In the genomic region with DNA sequence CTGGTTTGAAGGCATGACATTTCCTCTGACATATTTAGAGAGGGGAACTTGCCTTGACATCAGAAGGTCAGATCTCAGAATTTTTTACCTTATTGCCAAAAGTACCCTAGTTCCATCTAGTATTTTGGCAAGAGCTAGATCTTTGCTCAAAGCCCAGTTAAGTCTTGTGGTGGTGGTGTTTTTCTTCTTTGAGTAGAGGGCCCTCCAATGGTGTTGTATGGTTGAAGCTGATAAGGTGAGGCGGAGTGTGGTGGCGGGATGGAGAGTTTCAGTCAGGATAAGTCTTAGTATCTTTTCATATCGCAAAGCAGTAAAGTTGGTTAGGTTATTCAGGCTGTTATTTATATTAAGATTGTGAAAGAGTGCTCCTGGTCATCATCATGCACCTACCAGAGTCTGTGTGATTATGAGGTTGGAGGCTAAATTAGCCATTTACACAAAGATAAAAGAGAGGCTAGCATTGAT, we compare ENCODE assay signal across 9 cellular contexts. TPM values are rescaled to one million over a fixed set of nuclear protein-coding genes. Genes with fewer than 3 reads are reported as not detected.
A peak's percentile ranks its signal among the peaks of the same experiment; 100 is the strongest.
DNase-seq lines count a peak whose midpoint lies in the region; ATAC-seq and TF ChIP-seq lines count a peak whose summit lies in the region.
"Had no signal": no experiment of that assay in that cellular context is flagged by ENCODE, and none has a peak within 500 bp of the region (broad histone marks: within the 10 kb centered on the region; RNA-seq: fewer than 3 reads in every experiment).

No MANE protein-coding gene starts in this region.

- H3K27me3 Mint-ChIP-seq in activated naive CD4-positive, alpha-beta T cell treated with anti-CD3 and anti-CD28 coated beads, Interleukin-2, amount 10 ng/mL, durations not matched to agents 7 days and 5 days, result no peaks in the 10 kb centered on the region
- H3K27me3 Mint-ChIP-seq in memory B cell, result no peaks in the 10 kb centered on the region

- peak overlapping the region; percentile 11 for H3K4me3 Mint-ChIP-seq in activated naive CD4-positive, alpha-beta T cell treated with anti-CD3 and anti-CD28 coated beads, Interleukin-2, amount 10 ng/mL, durations not matched to agents 7 days and 5 days
- H3K4me3 Mint-ChIP-seq in memory B cell, result no peak overlapping the region

- H3K4me3 ChIP-seq in upper lobe of right lung, result no peak overlapping the region

- no peaks in the 10 kb centered on the region for H3K36me3 Mint-ChIP-seq in activated naive CD4-positive, alpha-beta T cell treated with anti-CD3 and anti-CD28 coated beads, Interleukin-2, amount 10 ng/mL, durations not matched to agents 7 days and 5 days
- H3K36me3 Mint-ChIP-seq in memory B cell, result no peaks in the 10 kb centered on the region

- no peaks in the 10 kb centered on the region for H3K9me3 Mint-ChIP-seq in activated naive CD4-positive, alpha-beta T cell treated with anti-CD3 and anti-CD28 coated beads, Interleukin-2, amount 10 ng/mL, durations not matched to agents 7 days and 5 days
- H3K9me3 Mint-ChIP-seq in memory B cell, result no peaks in the 10 kb centered on the region

- H3K36me3 ChIP-seq in upper lobe of right lung, result no peaks in the 10 kb centered on the region

- H3K27me3 ChIP-seq in upper lobe of right lung, result no peaks in the 10 kb centered on the region

- no peaks in the 10 kb centered on the region for H3K9me3 ChIP-seq in upper lobe of right lung

- peak overlapping the region; percentile 91 for H3K27ac Mint-ChIP-seq in activated naive CD4-positive, alpha-beta T cell treated with anti-CD3 and anti-CD28 coated beads, Interleukin-2, amount 10 ng/mL, durations not matched to agents 7 days and 5 days
- H3K27ac Mint-ChIP-seq in memory B cell, result peak overlapping the region; percentile 29

- peaks cover 51% of the 10 kb centered on the region for H3K4me1 ChIP-seq in upper lobe of right lung

- intact Hi-C loops in upper lobe of right lung (cut with DNase I), result loop anchor here (10.0 kb wide), 1 partner anchor 80 kb away; no protein-coding TSS in a partner anchor

- TF ChIP-seq CTCF in upper lobe of right lung (IDR thresholded peaks at IDR 0.05), result no peak

- no peak for DNase-seq in activated naive CD4-positive, alpha-beta T cell treated with anti-CD3 and anti-CD28 coated beads, Interleukin-2, amount 10 ng/mL, durations not matched to agents 7 days and 5 days
- no peak for DNase-seq in activated naive CD4-positive, alpha-beta T cell treated with anti-CD3 and anti-CD28 coated beads, Interleukin-2, amount 50 U/mL, for 16 hours
- DNase-seq in amniotic epithelial cell (ENCODE audit: low read depth), result peak; percentile 84
- no peak for DNase-seq in memory B cell (ENCODE audit: low spot score in 2 of 2)
- no peak for DNase-seq in upper lobe of right lung
- no peak for DNase-seq in NCI-H2196 (lab: John Stamatoyannopoulos, UW; ENCODE audit: unreplicated experiment)
- no peak for DNase-seq in NCI-H524 treated with DMSO at 0.1 percent for 48 hours (lab: John Stamatoyannopoulos, UW)
- DNase-seq in NCI-H1417 treated with DMSO at 0.1 percent for 48 hours (lab: John Stamatoyannopoulos, UW), result no peak
- DNase-seq: NCI-H2171 treated with DMSO at 0.1 percent for 48 hours had no signal

- peak overlapping the region; percentile 63 for H3K27ac ChIP-seq in upper lobe of right lung

- H3K4me1 Mint-ChIP-seq in activated naive CD4-positive, alpha-beta T cell treated with anti-CD3 and anti-CD28 coated beads, Interleukin-2, amount 10 ng/mL, durations not matched to agents 7 days and 5 days, result peaks cover 55% of the 10 kb centered on the region
- peaks cover 11% of the 10 kb centered on the region for H3K4me1 Mint-ChIP-seq in memory B cell

- CTCF ChIA-PET in activated naive CD4-positive, alpha-beta T cell treated with anti-CD3 and anti-CD28 coated beads, Interleukin-2, amount 10 ng/mL, durations not matched to agents 7 days and 5 days (lab: Charles Lee), result interaction anchor here (0.8 to 4.3 kb wide), 14 partner anchors 8 to 357 kb away, joined by 3 to 36 read pairs (median 5); a partner anchor contains a TSS

- ATAC-seq in memory B cell (ENCODE audit: low read depth), result no peak
- no peak for ATAC-seq in upper lobe of right lung

RNA-seq across cellular contexts. Expression of a gene that starts 20.1 kb away (rescaled TPM):
- total RNA-seq in upper lobe of right lung, result 814 TPM
